Comparison of ENCODE assay signal across 8 cellular contexts in the genomic region with DNA sequence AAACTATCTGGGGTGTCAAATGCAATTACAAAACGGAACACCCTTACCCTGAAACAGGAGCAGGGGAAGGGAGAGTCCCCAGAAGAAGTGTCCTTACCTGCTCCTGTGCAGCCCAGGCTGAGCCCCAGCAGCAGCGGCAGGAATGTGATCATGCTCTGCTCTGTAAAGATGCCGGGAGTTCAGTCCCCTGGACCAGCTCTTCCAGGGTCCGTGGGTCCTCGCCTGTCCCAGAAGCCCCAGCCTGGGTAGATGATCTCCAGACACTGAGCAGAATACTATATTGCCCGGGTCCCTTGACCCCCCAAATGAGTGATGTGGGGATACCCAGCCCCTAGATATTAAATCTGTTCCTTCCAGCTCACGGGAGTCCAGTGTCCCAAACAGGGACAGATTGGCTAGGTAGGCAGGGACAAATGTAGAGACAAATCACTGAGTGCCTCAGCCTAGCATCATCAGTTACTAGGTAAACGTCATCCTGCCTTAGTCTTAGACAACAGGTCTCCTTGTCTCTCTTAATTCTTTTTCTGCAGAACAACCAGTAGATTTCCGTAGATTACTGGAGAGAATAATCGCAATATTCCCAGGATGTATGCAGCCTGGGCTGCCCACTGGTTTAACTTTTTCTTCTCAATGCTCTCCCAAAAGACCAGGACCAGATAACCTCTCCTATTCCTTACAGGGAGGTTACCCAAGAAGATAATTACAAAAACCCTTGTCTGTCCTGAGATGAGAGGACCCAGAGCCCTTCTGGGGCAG. TPM values are rescaled to one million over a fixed set of nuclear protein-coding genes. Genes with fewer than 3 reads are reported as not detected.
DNase-seq lines count a peak whose midpoint lies in the region; ATAC-seq and TF ChIP-seq lines count a peak whose summit lies in the region.

A gene (minus strand): TSS at position 373 of the 756 bp plus-strand sequence. CDS start 221 bp downstream, at position 152.

- DNase-seq in EH (ENCODE audit: low read depth): peak; percentile 77
- DNase-seq in RPMI8226: peak; percentile 74
- peak; percentile 69 to 86 (median 79) for DNase-seq in adrenal gland
- peak in 3 of 5 donors; percentile 37 to 80 (median 67) for DNase-seq in heart left ventricle
- DNase-seq in ovary: no peak

- TF ChIP-seq POLR2A in adrenal gland (IDR thresholded peaks at IDR 0.05) (peak in 1 of 2 donors; percentile 73), heart left ventricle (IDR thresholded peaks at IDR 0.05) (peak in 1 of 2 donors; percentile 22), ovary (IDR thresholded peaks at IDR 0.05) (no peak)

- ATAC-seq in GM19455 (IDR thresholded peaks at IDR 0.05; ENCODE audit: unreplicated experiment) (peak; percentile 52), HG03565 (IDR thresholded peaks at IDR 0.05; ENCODE audit: unreplicated experiment) (peak; percentile 45), heart left ventricle (peak; percentile 92 to 97 (median 96)), HG03039 (IDR thresholded peaks at IDR 0.05; ENCODE audit: unreplicated experiment) (no peak)

- no peak for TF ChIP-seq EP300 in ovary (IDR thresholded peaks at IDR 0.05)

- intact Hi-C loops in adrenal gland (cut with DNase I): no loop called here
- intact Hi-C loops in heart left ventricle (cut with DNase I): loop anchor here in 2 of 10 donors (1.0 to 10.0 kb wide), 2 partner anchors 12 to 46 kb away; a partner anchor contains a TSS
- intact Hi-C loops in ovary (cut with DNase I): no loop called here

- H3K27me3 ChIP-seq in adrenal gland (no peaks in the 10 kb centered on the region), heart left ventricle (no peaks in the 10 kb centered on the region), ovary (no peaks in the 10 kb centered on the region)

- H3K4me1 ChIP-seq in adrenal gland (replicated peaks in 1 of 2) (peaks cover 6 to 11% of the 10 kb centered on the region in 2 donors), heart left ventricle (peaks cover 0 to 94% (median 11%) of the 10 kb centered on the region in 12 donors), ovary (ENCODE audit: insufficient read depth) (no peaks in the 10 kb centered on the region)

- H3K4me3 ChIP-seq in adrenal gland (peak within 1 kb of the TSS in 3 of 4 donors; percentile 50 to 65 (median 53)), heart left ventricle (peak within 1 kb of the TSS; percentile 22 to 75 (median 56)), ovary (no peak within 1 kb of the TSS)

- H3K27ac ChIP-seq in adrenal gland (peak within 1 kb of the TSS; percentile 64 to 85 (median 73)), heart left ventricle (peak within 1 kb of the TSS; percentile 52 to 97 (median 86)), ovary (no peak within 1 kb of the TSS)

- H3K36me3 ChIP-seq in adrenal gland (replicated peaks in 1 of 2): no peaks in the 10 kb centered on the region
- peaks cover 0 to 27% (median 0%) of the 10 kb centered on the region in 9 donors for H3K36me3 ChIP-seq in heart left ventricle
- H3K36me3 ChIP-seq in ovary: no peaks in the 10 kb centered on the region

- peak in 1 of 6 experiments; percentile 6 for TF ChIP-seq CTCF in adrenal gland (IDR thresholded peaks at IDR 0.05)
- no peak for TF ChIP-seq CTCF in heart left ventricle (IDR thresholded peaks at IDR 0.05)
- no peak for TF ChIP-seq CTCF in ovary (IDR thresholded peaks at IDR 0.05)

- 7 to 9% (median 9%) methylated on average over 5 to 10 of the region's 10 CpGs for WGBS in adrenal gland, 4 donors
- 17 to 32% (median 22%) methylated on average over 10 of the region's 10 CpGs for WGBS in heart left ventricle, 4 donors
- 32 to 54% (median 42%) methylated on average over 10 of the region's 10 CpGs for WGBS in ovary, 3 donors

- H3K9me3 ChIP-seq in adrenal gland (replicated peaks in 1 of 3) (no peaks in the 10 kb centered on the region), heart left ventricle (peaks cover 0 to 3% (median 0%) of the 10 kb centered on the region in 12 donors), ovary (peaks cover 0 to 8% of the 10 kb centered on the region in 2 donors)

RNA-seq across cellular contexts. Expression of the gene that starts here (rescaled TPM):
- total RNA-seq in adrenal gland: 100 to 1,000 TPM in 1 of 8 donors, 10 to 100 TPM in 7; 37.3 to 118 (median 85.7) TPM
- polyA plus RNA-seq in adrenal gland: 10 to 100 TPM in 2 of 3 donors, 1 to 10 TPM in 1; 9.1 to 41.2 (median 23.9) TPM
- 100 to 1,000 TPM in 1 of 9 donors, 10 to 100 TPM in 1, 1 to 10 TPM in 7; 2.7 to 127 (median 9.3) TPM for total RNA-seq in heart left ventricle
- 1 to 10 TPM; 3.7 to 4.8 TPM for polyA plus RNA-seq in heart left ventricle
- 10 to 100 TPM in 6 of 7 donors, 1 to 10 TPM in 1; 4.3 to 39.1 (median 12.0) TPM for total RNA-seq in ovary
- polyA plus RNA-seq in ovary: 10 to 100 TPM; 11.0 to 70.0 TPM

Comparison
In these comparisons a context has a peak if more than half of its experiments do, and no peak if none do; other contexts are left out.
1. DNase-seq: peak in EH (single experiment), RPMI8226 (single experiment), adrenal gland (7 of 7) and heart left ventricle (3 of 5); none in ovary (0 of 5).
2. H3K27ac ChIP-seq: peak in adrenal gland (5 of 5) and heart left ventricle (12 of 12); none in ovary (0 of 2).